18 cellular contexts compared by ENCODE assay signal in the genomic region with DNA sequence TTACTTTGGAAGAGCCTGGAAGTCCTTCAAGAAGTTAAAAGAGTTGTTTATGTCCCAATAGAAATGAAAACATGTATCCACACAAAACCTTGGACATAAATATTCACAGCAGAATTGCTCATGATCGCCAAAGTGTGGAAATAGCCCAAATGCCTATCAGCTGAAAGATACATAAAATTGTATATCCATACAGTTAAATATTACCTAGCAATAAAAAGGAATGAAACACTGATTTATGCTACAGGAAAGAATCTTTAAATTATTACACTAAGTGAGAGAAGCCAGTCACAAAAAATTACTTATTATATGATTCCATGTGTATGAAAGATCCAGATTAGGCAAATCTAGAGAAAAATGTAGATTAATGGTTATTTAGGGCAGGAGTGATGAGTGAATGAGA.
DNase-seq lines count a peak whose midpoint lies in the region; ATAC-seq and TF ChIP-seq lines count a peak whose summit lies in the region.
"Had no signal": no experiment of that assay in that cellular context is flagged by ENCODE, and none has a peak within 500 bp of the region (broad histone marks: within the 10 kb centered on the region; RNA-seq: fewer than 3 reads in every experiment).

No MANE protein-coding gene starts in this region.

- H3K27ac Mint-ChIP-seq in activated naive CD8-positive, alpha-beta T cell treated with anti-CD3 and anti-CD28 coated beads for 36 hours = no peak overlapping the region

- H3K4me1 Mint-ChIP-seq in activated naive CD8-positive, alpha-beta T cell treated with anti-CD3 and anti-CD28 coated beads for 36 hours = no peaks in the 10 kb centered on the region

- H3K27me3 ChIP-seq in adipocyte (replicated peaks; ENCODE audit: control insufficient read depth, insufficient read depth, low read length) (no peaks in the 10 kb centered on the region), brain microvascular endothelial cell (replicated peaks) (no peaks in the 10 kb centered on the region)

- H3K27ac ChIP-seq in brain microvascular endothelial cell (peak overlapping the region; percentile 46), mesodermal cell (ENCODE audit: low read depth, low read length, severe bottlenecking) (peak overlapping the region; percentile 70), temporal lobe (ENCODE audit: low read depth, low read length) (peak overlapping the region; percentile 63)
- H3K27ac ChIP-seq: C4-2B had no signal

- no peaks in the 10 kb centered on the region for H3K36me3 Mint-ChIP-seq in activated naive CD8-positive, alpha-beta T cell treated with anti-CD3 and anti-CD28 coated beads for 36 hours

- H3K4me1 ChIP-seq in adipocyte (ENCODE audit: control insufficient read depth, insufficient read depth, low read length) (peaks cover 20% of the 10 kb centered on the region), mesodermal cell (ENCODE audit: control insufficient read depth, insufficient read depth, low read length, poor library complexity, severe bottlenecking) (no peaks in the 10 kb centered on the region)

- WGBS in mesodermal cell (ENCODE audit: insufficient coverage in 2 of 2), 2 experiments = no CpG with 5 or more reads among the region's 1 CpG

- H3K9me3 Mint-ChIP-seq in activated naive CD8-positive, alpha-beta T cell treated with anti-CD3 and anti-CD28 coated beads for 36 hours = no peaks in the 10 kb centered on the region

- no peak for ATAC-seq in HG03039 (IDR thresholded peaks at IDR 0.05; ENCODE audit: unreplicated experiment)

- DNase-seq in adipocyte (ENCODE audit: low read depth) (peak; percentile 30), brain microvascular endothelial cell (no peak), NCI-H2171 (lab: John Stamatoyannopoulos, UW) (no peak)
- no peak for DNase-seq in effector CD4-positive, alpha-beta T cell
- DNase-seq in activated naive CD8-positive, alpha-beta T cell treated with anti-CD3 and anti-CD28 coated beads for 36 hours = no peak
- DNase-seq: AML-193, DMS79 treated with DMSO at 0.1 percent for 48 hours, GOT3, MM.1S, NCI-H1092, NCI-H146, NCI-H2029 treated with DMSO at 0.1 percent for 48 hours, NCI-H2171 treated with DMSO at 0.1 percent for 48 hours, SHP77 treated with DMSO at 0.1 percent for 48 hours had no signal

- no peak overlapping the region for H3K9ac ChIP-seq in adipocyte (ENCODE audit: low read length)

- in situ Hi-C loops in brain microvascular endothelial cell (cut with HindIII; ENCODE audit: low pct_ligation_motif_present, low sequenced_read_pairs) = no loop called here

- no peaks in the 10 kb centered on the region for H3K27me3 Mint-ChIP-seq in activated naive CD8-positive, alpha-beta T cell treated with anti-CD3 and anti-CD28 coated beads for 36 hours

- TF ChIP-seq CTCF in brain microvascular endothelial cell (IDR thresholded peaks at IDR 0.05; ENCODE audit: low read depth, low read length, missing control alignments) = no peak

- no peak overlapping the region for H3K4me3 Mint-ChIP-seq in activated naive CD8-positive, alpha-beta T cell treated with anti-CD3 and anti-CD28 coated beads for 36 hours

- no peaks in the 10 kb centered on the region for H3K36me3 ChIP-seq in adipocyte (ENCODE audit: control insufficient read depth, insufficient read depth, low read length, severe bottlenecking)
- no peaks in the 10 kb centered on the region for H3K36me3 ChIP-seq in brain microvascular endothelial cell (replicated peaks)
- H3K36me3 ChIP-seq in mesodermal cell (ENCODE audit: control insufficient read depth, insufficient read depth, low read length) = no peaks in the 10 kb centered on the region

- H3K9me3 ChIP-seq in adipocyte (ENCODE audit: control insufficient read depth, low read length) = no peaks in the 10 kb centered on the region
- H3K9me3 ChIP-seq in mesodermal cell (ENCODE audit: control insufficient read depth, low read length) = no peaks in the 10 kb centered on the region

- no peak overlapping the region for H3K4me3 ChIP-seq in adipocyte (ENCODE audit: low read length)
- no peak overlapping the region for H3K4me3 ChIP-seq in brain microvascular endothelial cell (ENCODE audit: low read depth, low read length)
- no peak overlapping the region for H3K4me3 ChIP-seq in mesodermal cell (ENCODE audit: extremely low read depth, insufficient read depth, low read length, poor library complexity, severe bottlenecking)
